ENCODE assay signal across 15 cellular contexts in the genomic region with DNA sequence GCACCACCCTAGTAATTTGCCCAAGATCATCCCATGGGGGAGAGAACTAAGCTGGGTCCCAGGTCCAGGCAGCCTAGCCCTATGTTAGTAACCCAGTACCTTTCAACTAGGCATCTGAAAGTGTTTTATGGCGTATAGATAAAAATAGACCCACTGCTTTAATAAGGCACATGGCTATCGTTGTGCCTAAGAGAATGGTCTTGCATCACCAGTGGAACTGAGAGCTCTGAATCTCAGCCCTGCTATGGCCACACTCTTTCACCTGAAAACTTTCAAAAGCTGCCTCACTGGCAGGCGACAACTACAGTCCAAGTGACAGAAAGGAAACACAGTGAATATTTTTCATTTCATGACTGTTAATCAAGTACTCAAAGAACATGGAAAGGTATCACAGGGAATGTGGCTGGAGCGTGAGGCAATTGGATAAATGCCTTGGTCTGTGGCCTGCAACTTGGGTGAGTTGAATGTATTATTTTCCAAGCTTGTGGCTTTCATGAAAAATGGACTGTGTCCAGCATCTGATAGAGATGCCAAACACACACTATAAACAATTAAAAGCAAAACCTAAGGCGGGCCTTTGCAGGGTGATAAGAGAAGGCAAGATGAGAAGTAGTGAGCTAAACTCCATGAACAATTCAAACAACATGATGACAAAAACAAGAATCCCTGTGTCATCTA.
"Had no signal": no experiment of that assay in that cellular context is flagged by ENCODE, and none has a peak within 500 bp of the region (broad histone marks: within the 10 kb centered on the region; RNA-seq: fewer than 3 reads in every experiment).

No MANE protein-coding gene starts in this region.

- H3K27ac ChIP-seq: dorsolateral prefrontal cortex, ovary, sigmoid colon, stomach, thoracic aorta, upper lobe of right lung had no signal

- H3K27me3 ChIP-seq: ovary had no signal

- H3K4me1 ChIP-seq: upper lobe of right lung had no signal

- H3K36me3 ChIP-seq: ovary, sigmoid colon, stomach, thoracic aorta, upper lobe of right lung had no signal

- H3K36me3 Mint-ChIP-seq: activated CD4-positive, alpha-beta memory T cell treated with anti-CD3 and anti-CD28 coated beads for 36 hours; activated naive CD4-positive, alpha-beta T cell treated with anti-CD3 and anti-CD28 coated beads, Interleukin-2, amount 10 ng/mL, durations not matched to agents 7 days and 5 days had no signal

- H3K4me3 ChIP-seq: dorsolateral prefrontal cortex, lung, ovary, sigmoid colon, stomach, thoracic aorta, upper lobe of right lung had no signal

- H3K9me3 Mint-ChIP-seq: activated CD4-positive, alpha-beta memory T cell treated with anti-CD3 and anti-CD28 coated beads for 36 hours; activated naive CD4-positive, alpha-beta T cell treated with anti-CD3 and anti-CD28 coated beads, Interleukin-2, amount 10 ng/mL, durations not matched to agents 7 days and 5 days; activated T-cell treated with anti-CD3 and anti-CD28 coated beads, Interleukin-2, amount 50 U/mL, for 24 hours had no signal

- H3K4me3 Mint-ChIP-seq: activated CD4-positive, alpha-beta memory T cell treated with anti-CD3 and anti-CD28 coated beads for 36 hours; activated CD4-positive, alpha-beta T cell treated with anti-CD3 and anti-CD28 coated beads for 36 hours; activated CD8-positive, alpha-beta memory T cell treated with anti-CD3 and anti-CD28 coated beads, Interleukin-2, amount 10 ng/mL, durations not matched to agents 7 days and 5 days; activated naive CD4-positive, alpha-beta T cell treated with anti-CD3 and anti-CD28 coated beads, Interleukin-2, amount 10 ng/mL, durations not matched to agents 7 days and 5 days; activated T-cell treated with anti-CD3 and anti-CD28 coated beads, Interleukin-2, amount 50 U/mL, for 24 hours had no signal

- H3K9me3 ChIP-seq: ovary, sigmoid colon, stomach, thoracic aorta, upper lobe of right lung had no signal

- H3K27ac Mint-ChIP-seq: activated CD4-positive, alpha-beta memory T cell treated with anti-CD3 and anti-CD28 coated beads for 36 hours; activated CD4-positive, alpha-beta T cell treated with anti-CD3 and anti-CD28 coated beads for 36 hours; activated CD8-positive, alpha-beta memory T cell treated with anti-CD3 and anti-CD28 coated beads, Interleukin-2, amount 10 ng/mL, durations not matched to agents 7 days and 5 days; activated naive CD4-positive, alpha-beta T cell treated with anti-CD3 and anti-CD28 coated beads, Interleukin-2, amount 10 ng/mL, durations not matched to agents 7 days and 5 days; activated T-cell treated with anti-CD3 and anti-CD28 coated beads, Interleukin-2, amount 50 U/mL, for 24 hours had no signal

- DNase-seq: activated CD4-positive, alpha-beta memory T cell treated with anti-CD3 and anti-CD28 coated beads for 36 hours; activated CD4-positive, alpha-beta T cell treated with anti-CD3 and anti-CD28 coated beads for 36 hours; activated CD8-positive, alpha-beta memory T cell treated with anti-CD3 and anti-CD28 coated beads, Interleukin-2, amount 10 ng/mL, durations not matched to agents 7 days and 5 days; activated naive CD4-positive, alpha-beta T cell treated with anti-CD3 and anti-CD28 coated beads, Interleukin-2, amount 10 ng/mL, durations not matched to agents 7 days and 5 days; activated T-cell treated with anti-CD3 and anti-CD28 coated beads, Interleukin-2, amount 50 U/mL, for 24 hours; dorsolateral prefrontal cortex; left colon; midbrain; ovary; sigmoid colon; stimulated activated CD4-positive, alpha-beta T cell treated with anti-CD3 and anti-CD28 coated beads, Interleukin-1b, Interleukin-23, amount 100 ng/mL, for 48 hours; stomach; upper lobe of right lung had no signal

- H3K27me3 Mint-ChIP-seq: activated CD4-positive, alpha-beta memory T cell treated with anti-CD3 and anti-CD28 coated beads for 36 hours; activated CD4-positive, alpha-beta T cell treated with anti-CD3 and anti-CD28 coated beads for 36 hours; activated T-cell treated with anti-CD3 and anti-CD28 coated beads, Interleukin-2, amount 50 U/mL, for 24 hours had no signal
